Comparison of ENCODE assay signal across 1 cellular context in genomic region chr1:86430376-86430775, GRCh38.
TF ChIP-seq lines count a peak whose summit lies in the region.

No MANE protein-coding gene starts in this region.

TF ChIP-seq in H1, 55 proteins besides CTCF, POLR2A, EP300 and RAD21:
- TF ChIP-seq TEAD4 (IDR thresholded peaks at IDR 0.05; ENCODE audit: low read depth, low read length), result no peak
- no peak for TF ChIP-seq SIRT6 (IDR thresholded peaks at IDR 0.05; ENCODE audit: low read length)
- TF ChIP-seq SP1 (IDR thresholded peaks at IDR 0.05; ENCODE audit: low read depth, low read length), result no peak
- no peak for TF ChIP-seq JUND (IDR thresholded peaks at IDR 0.05; ENCODE audit: low read length)
- TF ChIP-seq FOSL1 (IDR thresholded peaks at IDR 0.05; ENCODE audit: insufficient read depth, low read depth, low read length), result no peak
- no peak for TF ChIP-seq NRF1 (IDR thresholded peaks at IDR 0.05; ENCODE audit: low read depth, low read length)
- no peak for TF ChIP-seq BCL11A (IDR thresholded peaks at IDR 0.05; ENCODE audit: low read depth in 2 of 2, low read length in 2 of 2)
